Comparison of ENCODE assay signal across 1 cellular context in genomic region chr4:153464068-153464467, GRCh38.
TF ChIP-seq lines count a peak whose summit lies in the region.

No MANE protein-coding gene starts in this region.

TF ChIP-seq in K562, 482 proteins besides CTCF, POLR2A, EP300 and RAD21 (continued from another document and continues in another):
- no peak for TF ChIP-seq E4F1 (CRISPR knock-in tag; IDR thresholded peaks at IDR 0.05; ENCODE audit: borderline replicate concordance)
- TF ChIP-seq SRSF7 (optimal IDR thresholded peaks at IDR 0.05; ENCODE audit: low read depth, low read length), result no peak
- no peak for TF ChIP-seq ZNF408 (CRISPR knock-in tag; IDR thresholded peaks at IDR 0.05; ENCODE audit: low read depth)
- peak; percentile 98 for TF ChIP-seq C11orf30 (IDR thresholded peaks at IDR 0.05; ENCODE audit: low read depth)
- peak; percentile 97 to 98 for TF ChIP-seq KDM1A (IDR thresholded peaks at IDR 0.05)
- TF ChIP-seq TAF9B (IDR thresholded peaks at IDR 0.05; ENCODE audit: partially characterized antibody), result peak; percentile 71
- TF ChIP-seq ZNF140 (CRISPR knock-in tag; IDR thresholded peaks at IDR 0.05), result no peak
- TF ChIP-seq KLF16 (IDR thresholded peaks at IDR 0.05), result peak; percentile 72; the same call in 1 of the 2 replicates
- TF ChIP-seq, protein P1, sequence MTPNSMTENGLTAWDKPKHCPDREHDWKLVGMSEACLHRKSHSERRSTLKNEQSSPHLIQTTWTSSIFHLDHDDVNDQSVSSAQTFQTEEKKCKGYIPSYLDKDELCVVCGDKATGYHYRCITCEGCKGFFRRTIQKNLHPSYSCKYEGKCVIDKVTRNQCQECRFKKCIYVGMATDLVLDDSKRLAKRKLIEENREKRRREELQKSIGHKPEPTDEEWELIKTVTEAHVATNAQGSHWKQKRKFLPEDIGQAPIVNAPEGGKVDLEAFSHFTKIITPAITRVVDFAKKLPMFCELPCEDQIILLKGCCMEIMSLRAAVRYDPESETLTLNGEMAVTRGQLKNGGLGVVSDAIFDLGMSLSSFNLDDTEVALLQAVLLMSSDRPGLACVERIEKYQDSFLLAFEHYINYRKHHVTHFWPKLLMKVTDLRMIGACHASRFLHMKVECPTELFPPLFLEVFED (CRISPR knock-in tag; conservative IDR thresholded peaks at IDR 0.05), result no peak
- 0 out of 2 replicates have a peak, but pooled peaks have one; percentile 26 for TF ChIP-seq CREM (IDR thresholded peaks at IDR 0.05; ENCODE audit: low read depth)
- peak; percentile 65; the same call in 1 of the 2 replicates for TF ChIP-seq DMBX1 (CRISPR knock-in tag; IDR thresholded peaks at IDR 0.05; ENCODE audit: borderline replicate concordance)
- TF ChIP-seq NR2C2 (CRISPR knock-in tag; IDR thresholded peaks at IDR 0.05), result no peak
- 0 out of 2 replicates have a peak, but pooled peaks have one; percentile 16 for TF ChIP-seq NR2C2 (tag; IDR thresholded peaks at IDR 0.05)
- TF ChIP-seq, protein P2, sequence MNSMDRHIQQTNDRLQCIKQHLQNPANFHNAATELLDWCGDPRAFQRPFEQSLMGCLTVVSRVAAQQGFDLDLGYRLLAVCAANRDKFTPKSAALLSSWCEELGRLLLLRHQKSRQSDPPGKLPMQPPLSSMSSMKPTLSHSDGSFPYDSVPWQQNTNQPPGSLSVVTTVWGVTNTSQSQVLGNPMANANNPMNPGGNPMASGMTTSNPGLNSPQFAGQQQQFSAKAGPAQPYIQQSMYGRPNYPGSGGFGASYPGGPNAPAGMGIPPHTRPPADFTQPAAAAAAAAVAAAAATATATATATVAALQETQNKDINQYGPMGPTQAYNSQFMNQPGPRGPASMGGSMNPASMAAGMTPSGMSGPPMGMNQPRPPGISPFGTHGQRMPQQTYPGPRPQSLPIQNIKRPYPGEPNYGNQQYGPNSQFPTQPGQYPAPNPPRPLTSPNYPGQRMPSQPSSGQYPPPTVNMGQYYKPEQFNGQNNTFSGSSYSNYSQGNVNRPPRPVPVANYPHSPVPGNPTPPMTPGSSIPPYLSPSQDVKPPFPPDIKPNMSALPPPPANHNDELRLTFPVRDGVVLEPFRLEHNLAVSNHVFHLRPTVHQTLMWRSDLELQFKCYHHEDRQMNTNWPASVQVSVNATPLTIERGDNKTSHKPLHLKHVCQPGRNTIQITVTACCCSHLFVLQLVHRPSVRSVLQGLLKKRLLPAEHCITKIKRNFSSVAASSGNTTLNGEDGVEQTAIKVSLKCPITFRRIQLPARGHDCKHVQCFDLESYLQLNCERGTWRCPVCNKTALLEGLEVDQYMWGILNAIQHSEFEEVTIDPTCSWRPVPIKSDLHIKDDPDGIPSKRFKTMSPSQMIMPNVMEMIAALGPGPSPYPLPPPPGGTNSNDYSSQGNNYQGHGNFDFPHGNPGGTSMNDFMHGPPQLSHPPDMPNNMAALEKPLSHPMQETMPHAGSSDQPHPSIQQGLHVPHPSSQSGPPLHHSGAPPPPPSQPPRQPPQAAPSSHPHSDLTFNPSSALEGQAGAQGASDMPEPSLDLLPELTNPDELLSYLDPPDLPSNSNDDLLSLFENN (IDR thresholded peaks at IDR 0.05; ENCODE audit: low read depth in 2 of 2, low read length in 2 of 2), result peak in 1 of 2 experiments; percentile 89; a peak in 2 of 4 replicates
- no peak for TF ChIP-seq HOXB6 (CRISPR knock-in tag; IDR thresholded peaks at IDR 0.05; ENCODE audit: borderline replicate concordance)
- TF ChIP-seq SAFB (IDR thresholded peaks at IDR 0.05; ENCODE audit: borderline replicate concordance, low read depth, low read length), result no peak
- no peak for TF ChIP-seq GTF2A2 (tag; IDR thresholded peaks at IDR 0.05)
- no peak for TF ChIP-seq RBM14 (IDR thresholded peaks at IDR 0.05; ENCODE audit: borderline replicate concordance, insufficient read depth, low read depth, low read length)
- TF ChIP-seq E2F6 (IDR thresholded peaks at IDR 0.05; ENCODE audit: borderline replicate concordance in 1 of 2, extremely low read depth in 1 of 2, insufficient read depth in 1 of 2, insufficient read length in 1 of 2, low read depth in 1 of 2, low read length in 1 of 2, poor library complexity in 1 of 2, severe bottlenecking in 1 of 2), result no peak
- TF ChIP-seq IRF9 (tag; IDR thresholded peaks at IDR 0.05), result no peak
- TF ChIP-seq MYNN (IDR thresholded peaks at IDR 0.05), result 0 out of 2 replicates have a peak, but pooled peaks have one; percentile 49
- no peak for TF ChIP-seq MYNN (CRISPR knock-in tag; IDR thresholded peaks at IDR 0.05)
- TF ChIP-seq PCBP1 (IDR thresholded peaks at IDR 0.05; ENCODE audit: low read depth, low read length, poor library complexity, severe bottlenecking), result no peak
- peak; percentile 54; the same call in 1 of the 2 replicates for TF ChIP-seq EHMT2 (IDR thresholded peaks at IDR 0.05)
- no peak for TF ChIP-seq ZNF785 (CRISPR knock-in tag; IDR thresholded peaks at IDR 0.05)
- TF ChIP-seq CBFA2T2 (conservative IDR thresholded peaks at IDR 0.05), result peak; percentile 91
- no peak for TF ChIP-seq KLF13 (tag; IDR thresholded peaks at IDR 0.05; ENCODE audit: borderline replicate concordance, low read depth)
- no peak for TF ChIP-seq RNF219 (CRISPR knock-in tag; IDR thresholded peaks at IDR 0.05)
- no peak for TF ChIP-seq MEF2D (tag; conservative IDR thresholded peaks at IDR 0.05; ENCODE audit: low read depth)
- TF ChIP-seq HDAC3 (IDR thresholded peaks at IDR 0.05; ENCODE audit: borderline replicate concordance, partially characterized antibody), result peak; percentile 79
- TF ChIP-seq HDAC1 (IDR thresholded peaks at IDR 0.05), result peak; percentile 82 to 94; a peak in 3 of 4 replicates
- TF ChIP-seq RBM15 (IDR thresholded peaks at IDR 0.05; ENCODE audit: insufficient read depth, low read length), result no peak
- TF ChIP-seq, protein P3, sequence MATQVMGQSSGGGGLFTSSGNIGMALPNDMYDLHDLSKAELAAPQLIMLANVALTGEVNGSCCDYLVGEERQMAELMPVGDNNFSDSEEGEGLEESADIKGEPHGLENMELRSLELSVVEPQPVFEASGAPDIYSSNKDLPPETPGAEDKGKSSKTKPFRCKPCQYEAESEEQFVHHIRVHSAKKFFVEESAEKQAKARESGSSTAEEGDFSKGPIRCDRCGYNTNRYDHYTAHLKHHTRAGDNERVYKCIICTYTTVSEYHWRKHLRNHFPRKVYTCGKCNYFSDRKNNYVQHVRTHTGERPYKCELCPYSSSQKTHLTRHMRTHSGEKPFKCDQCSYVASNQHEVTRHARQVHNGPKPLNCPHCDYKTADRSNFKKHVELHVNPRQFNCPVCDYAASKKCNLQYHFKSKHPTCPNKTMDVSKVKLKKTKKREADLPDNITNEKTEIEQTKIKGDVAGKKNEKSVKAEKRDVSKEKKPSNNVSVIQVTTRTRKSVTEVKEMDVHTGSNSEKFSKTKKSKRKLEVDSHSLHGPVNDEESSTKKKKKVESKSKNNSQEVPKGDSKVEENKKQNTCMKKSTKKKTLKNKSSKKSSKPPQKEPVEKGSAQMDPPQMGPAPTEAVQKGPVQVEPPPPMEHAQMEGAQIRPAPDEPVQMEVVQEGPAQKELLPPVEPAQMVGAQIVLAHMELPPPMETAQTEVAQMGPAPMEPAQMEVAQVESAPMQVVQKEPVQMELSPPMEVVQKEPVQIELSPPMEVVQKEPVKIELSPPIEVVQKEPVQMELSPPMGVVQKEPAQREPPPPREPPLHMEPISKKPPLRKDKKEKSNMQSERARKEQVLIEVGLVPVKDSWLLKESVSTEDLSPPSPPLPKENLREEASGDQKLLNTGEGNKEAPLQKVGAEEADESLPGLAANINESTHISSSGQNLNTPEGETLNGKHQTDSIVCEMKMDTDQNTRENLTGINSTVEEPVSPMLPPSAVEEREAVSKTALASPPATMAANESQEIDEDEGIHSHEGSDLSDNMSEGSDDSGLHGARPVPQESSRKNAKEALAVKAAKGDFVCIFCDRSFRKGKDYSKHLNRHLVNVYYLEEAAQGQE (CRISPR knock-in tag; IDR thresholded peaks at IDR 0.05; ENCODE audit: low read depth), result no peak
- TF ChIP-seq, protein P4, sequence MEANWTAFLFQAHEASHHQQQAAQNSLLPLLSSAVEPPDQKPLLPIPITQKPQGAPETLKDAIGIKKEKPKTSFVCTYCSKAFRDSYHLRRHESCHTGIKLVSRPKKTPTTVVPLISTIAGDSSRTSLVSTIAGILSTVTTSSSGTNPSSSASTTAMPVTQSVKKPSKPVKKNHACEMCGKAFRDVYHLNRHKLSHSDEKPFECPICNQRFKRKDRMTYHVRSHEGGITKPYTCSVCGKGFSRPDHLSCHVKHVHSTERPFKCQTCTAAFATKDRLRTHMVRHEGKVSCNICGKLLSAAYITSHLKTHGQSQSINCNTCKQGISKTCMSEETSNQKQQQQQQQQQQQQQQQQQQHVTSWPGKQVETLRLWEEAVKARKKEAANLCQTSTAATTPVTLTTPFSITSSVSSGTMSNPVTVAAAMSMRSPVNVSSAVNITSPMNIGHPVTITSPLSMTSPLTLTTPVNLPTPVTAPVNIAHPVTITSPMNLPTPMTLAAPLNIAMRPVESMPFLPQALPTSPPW (CRISPR knock-in tag; IDR thresholded peaks at IDR 0.05), result peak; percentile 48
- TF ChIP-seq HES1 (IDR thresholded peaks at IDR 0.05; ENCODE audit: low read depth), result no peak
- TF ChIP-seq ZC3H4 (CRISPR knock-in tag; IDR thresholded peaks at IDR 0.05; ENCODE audit: borderline replicate concordance), result no peak
- no peak; the same call in 1 of the 2 replicates for TF ChIP-seq BHLHE40 (IDR thresholded peaks at IDR 0.05; ENCODE audit: low read length)
- no peak for TF ChIP-seq ZNF561 (CRISPR knock-in tag; conservative IDR thresholded peaks at IDR 0.05)
- no peak for TF ChIP-seq FOXA1 (IDR thresholded peaks at IDR 0.05; ENCODE audit: borderline replicate concordance)
- TF ChIP-seq, protein P5, sequence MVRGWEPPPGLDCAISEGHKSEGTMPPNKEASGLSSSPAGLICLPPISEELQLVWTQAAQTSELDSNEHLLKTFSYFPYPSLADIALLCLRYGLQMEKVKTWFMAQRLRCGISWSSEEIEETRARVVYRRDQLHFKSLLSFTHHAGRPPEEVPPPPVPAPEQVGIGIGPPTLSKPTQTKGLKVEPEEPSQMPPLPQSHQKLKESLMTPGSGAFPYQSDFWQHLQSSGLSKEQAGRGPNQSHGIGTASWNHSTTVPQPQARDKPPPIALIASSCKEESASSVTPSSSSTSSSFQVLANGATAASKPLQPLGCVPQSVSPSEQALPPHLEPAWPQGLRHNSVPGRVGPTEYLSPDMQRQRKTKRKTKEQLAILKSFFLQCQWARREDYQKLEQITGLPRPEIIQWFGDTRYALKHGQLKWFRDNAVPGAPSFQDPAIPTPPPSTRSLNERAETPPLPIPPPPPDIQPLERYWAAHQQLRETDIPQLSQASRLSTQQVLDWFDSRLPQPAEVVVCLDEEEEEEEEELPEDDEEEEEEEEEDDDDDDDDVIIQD (CRISPR knock-in tag; IDR thresholded peaks at IDR 0.05), result no peak
- TF ChIP-seq CBFA2T3 (IDR thresholded peaks at IDR 0.05), result peak; percentile 96
- 0 out of 2 replicates have a peak, but pooled peaks have one; percentile 48 for TF ChIP-seq LCOR (CRISPR knock-in tag; IDR thresholded peaks at IDR 0.05)
